ENCODE assay signal across 10 cellular contexts in genomic region chr14:65195042-65195719, GRCh38.
DNase-seq lines count a peak whose midpoint lies in the region; ATAC-seq and TF ChIP-seq lines count a peak whose summit lies in the region.
"Had no signal": no experiment of that assay in that cellular context is flagged by ENCODE, and none has a peak within 500 bp of the region (broad histone marks: within the 10 kb centered on the region; RNA-seq: fewer than 3 reads in every experiment).

No MANE protein-coding gene starts in this region.

- no peak for TF ChIP-seq CTCF in activated B cell treated with CpG ODN at 0.5 μM for 24 hours (IDR thresholded peaks at IDR 0.05)

- no peaks in the 10 kb centered on the region for H3K9me3 Mint-ChIP-seq in activated B cell treated with CpG ODN at 0.5 μM for 24 hours
- H3K9me3 Mint-ChIP-seq in T-helper 2 cell treated with Interferon-gamma antibody and Interleukin-4, amounts not matched to agents 5 μg/mL and 100 μg/mL, for 36 hours, result no peaks in the 10 kb centered on the region

- H3K4me1 Mint-ChIP-seq in activated B cell treated with CpG ODN at 0.5 μM for 24 hours, result peaks cover 49% of the 10 kb centered on the region
- peaks cover 13% of the 10 kb centered on the region for H3K4me1 Mint-ChIP-seq in T-helper 2 cell treated with Interferon-gamma antibody and Interleukin-4, amounts not matched to agents 5 μg/mL and 100 μg/mL, for 36 hours (ENCODE audit: low read depth)

- H3K27ac Mint-ChIP-seq in activated B cell treated with CpG ODN at 0.5 μM for 24 hours, result peak overlapping the region; percentile 87
- H3K27ac Mint-ChIP-seq in T-helper 2 cell treated with Interferon-gamma antibody and Interleukin-4, amounts not matched to agents 5 μg/mL and 100 μg/mL, for 36 hours, result no peak overlapping the region

- H3K36me3 Mint-ChIP-seq in activated B cell treated with CpG ODN at 0.5 μM for 24 hours (ENCODE audit: low read depth), result no peaks in the 10 kb centered on the region
- H3K36me3 Mint-ChIP-seq in T-helper 2 cell treated with Interferon-gamma antibody and Interleukin-4, amounts not matched to agents 5 μg/mL and 100 μg/mL, for 36 hours (ENCODE audit: low read depth), result no peaks in the 10 kb centered on the region

- H3K4me3 Mint-ChIP-seq in activated B cell treated with CpG ODN at 0.5 μM for 24 hours, result peak overlapping the region; percentile 75
- H3K4me3 Mint-ChIP-seq in T-helper 2 cell treated with Interferon-gamma antibody and Interleukin-4, amounts not matched to agents 5 μg/mL and 100 μg/mL, for 36 hours, result no peak overlapping the region

- DNase-seq in activated B cell treated with CpG ODN at 0.5 μM for 24 hours (no peak), NCI-H526 (lab: John Stamatoyannopoulos, UW) (no peak), globus pallidus (ENCODE audit: low spot score) (no peak)
- no peak for DNase-seq in activated CD4-positive, CD25-positive, alpha-beta regulatory T cell treated with anti-CD3 and anti-CD28 coated beads, Interleukin-2, amount 50 U/mL, for 72 hours
- no peak for DNase-seq in T-helper 2 cell treated with Interferon-gamma antibody and Interleukin-4, amounts not matched to agents 5 μg/mL and 100 μg/mL, for 36 hours (ENCODE audit: low spot score)
- DNase-seq: activated T-cell treated with anti-CD3 and anti-CD28 coated beads for 4 hours, T-helper 9 cell had no signal

- intact Hi-C loops in activated B cell treated with CpG ODN at 0.5 μM for 24 hours (cut with micrococcal nuclease), result loop anchor here (1.0 kb wide), 2 partner anchors 10 to 15 kb away; no protein-coding TSS in a partner anchor

- CTCF ChIA-PET in activated B cell treated with CpG ODN at 0.5 μM for 24 hours (lab: Charles Lee), result interaction anchor here (0.6 to 1.0 kb wide), 2 partner anchors 10 kb away, joined by 3 read pairs; no protein-coding TSS in a partner anchor

- POLR2A ChIA-PET in activated B cell treated with CpG ODN at 0.5 μM for 24 hours (lab: Charles Lee), result interaction anchor here (0.6 to 3.2 kb wide), 13 partner anchors 9 to 217 kb away, joined by 3 to 73 read pairs (median 6); no protein-coding TSS in a partner anchor

- no peaks in the 10 kb centered on the region for H3K27me3 Mint-ChIP-seq in activated B cell treated with CpG ODN at 0.5 μM for 24 hours
- H3K27me3 Mint-ChIP-seq in T-helper 2 cell treated with Interferon-gamma antibody and Interleukin-4, amounts not matched to agents 5 μg/mL and 100 μg/mL, for 36 hours (ENCODE audit: low read depth), result no peaks in the 10 kb centered on the region

- peak; percentile 90 for ATAC-seq in GM18870 (IDR thresholded peaks at IDR 0.05; ENCODE audit: unreplicated experiment)
- ATAC-seq in GM21515 (IDR thresholded peaks at IDR 0.05; ENCODE audit: unreplicated experiment), result peak; percentile 84
- peak; percentile 92 for ATAC-seq in HG03064 (IDR thresholded peaks at IDR 0.05; ENCODE audit: low read depth, unreplicated experiment)
- peak; percentile 71 for ATAC-seq in activated B cell treated with CpG ODN at 0.5 μM for 24 hours (ENCODE audit: low read depth)
